ENCODE assay signal across 20 cellular contexts in the genomic region with DNA sequence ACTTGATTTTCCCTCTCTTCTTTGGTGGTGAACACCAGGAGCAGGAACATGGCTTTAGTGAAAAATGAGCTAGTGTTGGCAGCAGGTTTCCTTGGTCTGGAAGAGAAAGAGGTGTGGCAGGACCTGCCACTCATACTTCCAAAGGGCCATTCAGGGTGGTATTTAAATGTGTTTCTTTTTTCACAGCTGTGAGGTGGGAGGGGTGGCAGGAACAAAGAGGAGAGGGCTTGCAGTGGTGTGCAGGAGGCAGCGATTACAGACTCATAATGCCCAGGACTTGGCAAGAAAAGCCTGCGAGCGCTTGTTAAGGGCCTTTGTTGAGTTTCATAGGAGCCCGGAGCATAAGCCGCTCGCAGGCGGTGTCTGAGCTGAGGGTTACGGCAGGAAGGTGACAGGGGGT. TPM values are rescaled to one million over a fixed set of nuclear protein-coding genes. Genes with fewer than 3 reads are reported as not detected.
DNase-seq lines count a peak whose midpoint lies in the region; ATAC-seq and TF ChIP-seq lines count a peak whose summit lies in the region.
"Had no signal": no experiment of that assay in that cellular context is flagged by ENCODE, and none has a peak within 500 bp of the region (broad histone marks: within the 10 kb centered on the region; RNA-seq: fewer than 3 reads in every experiment).

No MANE protein-coding gene starts in this region.

- ATAC-seq in HG03457 (IDR thresholded peaks at IDR 0.05; ENCODE audit: unreplicated experiment) (no peak), HG03097 (IDR thresholded peaks at IDR 0.05; ENCODE audit: low FRiP score, unreplicated experiment) (no peak), HG02588 (IDR thresholded peaks at IDR 0.05; ENCODE audit: unreplicated experiment) (no peak)
- ATAC-seq: GM12878 had no signal

- H3K4me3 ChIP-seq in esophagus muscularis mucosa: no peak overlapping the region
- H3K4me3 ChIP-seq: GM12878, spleen had no signal

- H3K36me3 ChIP-seq in esophagus muscularis mucosa: no peaks in the 10 kb centered on the region
- H3K36me3 ChIP-seq: spleen had no signal

- H3K27me3 ChIP-seq in esophagus muscularis mucosa: no peaks in the 10 kb centered on the region

- H3K9me3 ChIP-seq in esophagus muscularis mucosa: no peaks in the 10 kb centered on the region
- H3K9me3 ChIP-seq: spleen had no signal

- no peak for TF ChIP-seq EP300 in esophagus muscularis mucosa (IDR thresholded peaks at IDR 0.05)

- TF ChIP-seq CTCF in esophagus muscularis mucosa (IDR thresholded peaks at IDR 0.05): no peak

- DNase-seq in COR-L47 (lab: John Stamatoyannopoulos, UW): peak; percentile 8
- peak; percentile 65 for DNase-seq in NCI-H1092 treated with DMSO at 0.1 percent for 48 hours (lab: John Stamatoyannopoulos, UW)
- DNase-seq in NCI-H69 (lab: John Stamatoyannopoulos, UW): peak; percentile 84
- peak; percentile 50 for DNase-seq in esophagus muscularis mucosa (ENCODE audit: extremely low spot score)
- no peak for DNase-seq in hypothalamus (lab: John Stamatoyannopoulos, UW)
- DNase-seq: activated T-cell treated with anti-CD3 and anti-CD28 coated beads for 4 hours, glutamatergic neuron, HCEC 1CT, IMR-90, MM.1S, NCI-H226, spleen, substantia nigra, SW 1271 had no signal

- WGBS in esophagus muscularis mucosa: 90% methylated on average over 8 of the region's 8 CpGs

- intact Hi-C loops in esophagus muscularis mucosa (cut with DNase I): no loop called here

- H3K27ac ChIP-seq in esophagus muscularis mucosa (replicated peaks in 1 of 4): no peak overlapping the region
- H3K27ac ChIP-seq: C4-2B, HL-60, spleen had no signal

- peaks cover 0 to 8% (median 2%) of the 10 kb centered on the region in 4 donors for H3K4me1 ChIP-seq in esophagus muscularis mucosa
- H3K4me1 ChIP-seq: spleen had no signal

- TF ChIP-seq POLR2A in esophagus muscularis mucosa (IDR thresholded peaks at IDR 0.05; ENCODE audit: low read depth): no peak

RNA-seq across cellular contexts. Expression of a gene that starts 36.8 kb away (rescaled TPM):
- total RNA-seq in esophagus muscularis mucosa: 10 to 100 TPM in 1 of 4 donors, 1 to 10 TPM in 3; 3.3 to 10.4 (median 6.2) TPM
- total RNA-seq: IMR-90 had no signal

Comparison
In these comparisons a context has a peak if more than half of its experiments do, and no peak if none do; other contexts are left out.
1. DNase-seq: peak in COR-L47 (single experiment), NCI-H1092 treated with DMSO at 0.1 percent for 48 hours (single experiment), NCI-H69 (single experiment) and esophagus muscularis mucosa (single experiment); none in hypothalamus (0 of 51).